26 cellular contexts compared by ENCODE assay signal in the genomic region with DNA sequence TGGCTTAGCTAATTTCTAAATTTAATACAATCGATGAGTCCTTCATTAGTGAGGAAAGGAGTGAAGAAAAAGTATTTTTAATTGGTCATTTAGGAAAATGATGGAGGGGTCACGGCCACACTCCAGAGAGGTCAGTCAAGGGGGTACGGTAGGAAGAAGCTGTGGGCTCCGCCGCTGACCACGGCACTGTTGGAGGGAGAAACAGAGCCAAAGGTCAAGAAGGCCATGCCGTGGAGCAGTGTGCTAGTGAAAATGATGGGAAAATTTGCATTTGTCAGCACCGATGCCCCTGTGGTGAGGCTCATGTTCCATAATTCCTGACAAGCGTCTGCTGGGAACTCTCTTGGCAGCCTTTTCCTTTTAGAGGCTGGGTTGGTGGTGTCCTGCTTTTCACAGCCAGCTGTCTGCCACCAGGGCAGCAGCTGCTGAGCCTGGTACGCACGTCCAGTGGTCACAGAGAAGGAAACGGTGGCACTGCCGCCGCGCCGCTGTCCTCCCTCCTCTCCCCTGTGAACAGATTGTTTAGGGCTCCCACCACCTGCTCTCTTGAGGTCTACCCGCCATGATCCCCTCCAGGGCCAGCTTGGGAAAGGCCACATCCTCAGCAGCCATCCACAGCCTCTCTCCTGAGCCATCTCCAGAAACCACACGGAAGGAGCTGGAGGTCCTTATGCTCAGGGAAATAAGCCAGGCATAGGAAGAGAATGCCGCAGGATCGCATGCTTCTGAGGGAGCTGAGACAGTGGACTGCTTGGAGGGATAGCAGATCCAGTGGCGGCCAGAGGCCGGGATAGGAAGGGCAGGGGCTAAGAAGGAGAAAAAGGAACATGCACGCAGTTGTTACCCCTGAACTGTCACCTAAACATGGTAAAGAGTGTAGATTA.
"Had no signal": no experiment of that assay in that cellular context is flagged by ENCODE, and none has a peak within 500 bp of the region (broad histone marks: within the 10 kb centered on the region; RNA-seq: fewer than 3 reads in every experiment).

No MANE protein-coding gene starts in this region.

- H3K36me3 Mint-ChIP-seq: activated naive CD4-positive, alpha-beta T cell treated with anti-CD3 and anti-CD28 coated beads, Interleukin-2, amount 10 ng/mL, durations not matched to agents 7 days and 5 days; memory B cell; T-cell had no signal

- H3K27me3 Mint-ChIP-seq: activated CD4-positive, alpha-beta T cell treated with anti-CD3 and anti-CD28 coated beads, Interleukin-2, amount 10 ng/mL, durations not matched to agents 24 days and 14 days; activated naive CD4-positive, alpha-beta T cell treated with anti-CD3 and anti-CD28 coated beads, Interleukin-2, amount 10 ng/mL, durations not matched to agents 7 days and 5 days had no signal

- H3K4me1 ChIP-seq: body of pancreas, gastroesophageal sphincter, psoas muscle, thyroid gland, uterus had no signal

- H3K36me3 ChIP-seq: cardiac muscle cell, gastroesophageal sphincter, thyroid gland, uterus had no signal

- DNase-seq: activated CD4-positive, alpha-beta T cell treated with anti-CD3 and anti-CD28 coated beads, Interleukin-2, amount 10 ng/mL, durations not matched to agents 24 days and 14 days; activated effector memory CD4-positive, alpha-beta T cell treated with anti-CD3 and anti-CD28 coated beads, Interleukin-2, amount 50 U/mL, for 16 hours; activated naive CD4-positive, alpha-beta T cell treated with anti-CD3 and anti-CD28 coated beads, Interleukin-2, amount 10 ng/mL, durations not matched to agents 7 days and 5 days; activated naive CD8-positive, alpha-beta T cell treated with anti-CD3 and anti-CD28 coated beads, Interleukin-2, amount 50 U/mL, for 24 hours; activated T-cell treated with anti-CD3 and anti-CD28 coated beads, Interleukin-2, amount 50 U/mL, for 72 hours; anterior cingulate cortex; body of pancreas; effector memory CD8-positive, alpha-beta T cell; hypothalamus; left ventricle myocardium superior; nephron progenitor cell; right cardiac atrium; stimulated activated CD4-positive, alpha-beta T cell treated with anti-CD3 and anti-CD28 coated beads, Interleukin-12 subunit alpha, Interleukin-12 subunit beta, amount 100 ng/mL, for 4 hours; stimulated activated CD4-positive, alpha-beta T cell treated with anti-CD3 and anti-CD28 coated beads, Interleukin-4, amount 100 ng/mL, for 4 hours; substantia nigra; T-cell; thyroid gland; uterus had no signal

- H3K27ac Mint-ChIP-seq: activated CD4-positive, alpha-beta T cell treated with anti-CD3 and anti-CD28 coated beads, Interleukin-2, amount 10 ng/mL, durations not matched to agents 24 days and 14 days; activated CD8-positive, alpha-beta T cell treated with anti-CD3 and anti-CD28 coated beads, Interleukin-2, amount 10 ng/mL, durations not matched to agents 7 days and 5 days; activated naive CD4-positive, alpha-beta T cell treated with anti-CD3 and anti-CD28 coated beads, Interleukin-2, amount 10 ng/mL, durations not matched to agents 7 days and 5 days; activated naive CD8-positive, alpha-beta T cell treated with anti-CD3 and anti-CD28 coated beads, Interleukin-2, amount 50 U/mL, for 24 hours; activated T-cell treated with anti-CD3 and anti-CD28 coated beads, Interleukin-2, amount 50 U/mL, for 72 hours; effector memory CD8-positive, alpha-beta T cell; memory B cell; nephron progenitor cell; stimulated activated naive CD8-positive, alpha-beta T cell treated with anti-CD3 and anti-CD28 coated beads, Interleukin-15, Interleukin-2, amounts not matched to agents 100 ng/mL and 50 ng/mL, for 24 hours; T-cell; T-helper 2 cell treated with Interferon-gamma antibody and Interleukin-4, amounts not matched to agents 5 μg/mL and 100 μg/mL, for 36 hours had no signal

- H3K9me3 Mint-ChIP-seq: activated CD4-positive, alpha-beta T cell treated with anti-CD3 and anti-CD28 coated beads, Interleukin-2, amount 10 ng/mL, durations not matched to agents 24 days and 14 days; T-helper 2 cell treated with Interferon-gamma antibody and Interleukin-4, amounts not matched to agents 5 μg/mL and 100 μg/mL, for 36 hours had no signal

- H3K4me3 Mint-ChIP-seq: activated CD4-positive, alpha-beta T cell treated with anti-CD3 and anti-CD28 coated beads, Interleukin-2, amount 10 ng/mL, durations not matched to agents 24 days and 14 days; activated CD8-positive, alpha-beta T cell treated with anti-CD3 and anti-CD28 coated beads, Interleukin-2, amount 10 ng/mL, durations not matched to agents 7 days and 5 days; activated naive CD4-positive, alpha-beta T cell treated with anti-CD3 and anti-CD28 coated beads, Interleukin-2, amount 10 ng/mL, durations not matched to agents 7 days and 5 days; activated naive CD8-positive, alpha-beta T cell treated with anti-CD3 and anti-CD28 coated beads, Interleukin-2, amount 50 U/mL, for 24 hours; activated T-cell treated with anti-CD3 and anti-CD28 coated beads, Interleukin-2, amount 50 U/mL, for 72 hours; effector memory CD8-positive, alpha-beta T cell; memory B cell; nephron progenitor cell; stimulated activated naive CD8-positive, alpha-beta T cell treated with anti-CD3 and anti-CD28 coated beads, Interleukin-15, Interleukin-2, amounts not matched to agents 100 ng/mL and 50 ng/mL, for 24 hours; T-cell; T-helper 2 cell treated with Interferon-gamma antibody and Interleukin-4, amounts not matched to agents 5 μg/mL and 100 μg/mL, for 36 hours had no signal

- H3K4me3 ChIP-seq: body of pancreas, cardiac muscle cell, gastroesophageal sphincter, psoas muscle, thyroid gland, uterus had no signal

- H3K27me3 ChIP-seq: body of pancreas, cardiac muscle cell, thyroid gland, uterus had no signal

- H3K27ac ChIP-seq: body of pancreas, cardiac muscle cell, gastroesophageal sphincter, psoas muscle, thyroid gland, uterus, VCaP had no signal

- H3K4me1 Mint-ChIP-seq: activated naive CD4-positive, alpha-beta T cell treated with anti-CD3 and anti-CD28 coated beads, Interleukin-2, amount 10 ng/mL, durations not matched to agents 7 days and 5 days; memory B cell; nephron progenitor cell; T-cell had no signal

- H3K9me3 ChIP-seq: psoas muscle, thyroid gland, uterus had no signal
